Comparison of ENCODE assay signal across 8 cellular contexts in the genomic region with DNA sequence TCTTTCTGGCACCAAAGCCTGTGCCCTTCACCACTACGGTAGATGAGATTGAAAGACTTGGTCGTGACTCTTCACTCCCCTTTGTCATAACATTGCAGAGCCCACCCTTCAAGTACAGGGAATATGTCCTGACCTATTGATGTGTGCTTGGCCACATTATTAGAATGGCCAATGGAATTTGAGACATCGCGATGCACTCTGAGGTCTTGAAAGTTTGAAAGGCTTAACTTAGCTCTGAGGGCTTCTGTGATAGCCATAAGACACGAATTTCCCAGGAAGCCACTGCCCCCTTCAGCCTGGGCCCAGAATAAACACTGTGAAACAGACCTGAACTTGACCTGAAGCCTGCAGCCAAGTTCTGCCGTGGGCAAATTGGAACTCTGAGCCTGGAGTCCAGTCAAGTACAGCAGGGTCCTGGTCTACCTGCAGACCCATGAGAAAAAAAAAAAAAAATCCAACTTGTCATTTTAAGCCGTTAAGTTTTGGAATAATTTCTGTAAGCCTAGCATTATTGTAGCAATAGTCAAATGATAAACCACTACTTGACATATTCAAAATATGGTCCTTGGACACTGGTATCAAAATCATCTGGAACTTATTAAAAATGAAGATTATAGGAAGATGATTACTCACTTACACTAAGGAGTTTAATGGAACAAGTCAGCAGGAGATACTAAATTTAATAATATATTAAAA. TPM values are rescaled to one million over a fixed set of nuclear protein-coding genes. Genes with fewer than 3 reads are reported as not detected.
DNase-seq lines count a peak whose midpoint lies in the region; ATAC-seq and TF ChIP-seq lines count a peak whose summit lies in the region.

No MANE protein-coding gene starts in this region.

- H3K27ac ChIP-seq in KMS-11, result no peak overlapping the region
- no peak overlapping the region for H3K27ac ChIP-seq in esophagus squamous epithelium

- intact Hi-C loops in esophagus squamous epithelium (cut with DNase I), result no loop called here

- H3K27me3 ChIP-seq in BE2C, result no peaks in the 10 kb centered on the region
- no peaks in the 10 kb centered on the region for H3K27me3 ChIP-seq in KMS-11 (ENCODE audit: insufficient read depth, low read depth)
- no peaks in the 10 kb centered on the region for H3K27me3 ChIP-seq in esophagus squamous epithelium

- H3K4me1 Mint-ChIP-seq in T-helper 2 cell treated with Interferon-gamma antibody and Interleukin-4, amounts not matched to agents 5 μg/mL and 100 μg/mL, for 36 hours (ENCODE audit: low read depth), result peaks cover 4% of the 10 kb centered on the region
- H3K4me1 Mint-ChIP-seq in naive B cell, result peaks cover 0 to 6% (median 3%) of the 10 kb centered on the region in 3 donors

- H4K20me1 ChIP-seq in KMS-11 (ENCODE audit: insufficient read depth), result no peaks in the 10 kb centered on the region

- peak; percentile 71 for DNase-seq in BE2C
- DNase-seq in T-helper 2 cell treated with Interferon-gamma antibody and Interleukin-4, amounts not matched to agents 5 μg/mL and 100 μg/mL, for 36 hours (ENCODE audit: low spot score), result peak; percentile 29
- no peak for DNase-seq in esophagus squamous epithelium (lab: John Stamatoyannopoulos, UW)
- DNase-seq in naive B cell, result peak; percentile 21

- no peaks in the 10 kb centered on the region for H3K27me3 Mint-ChIP-seq in T-helper 2 cell treated with Interferon-gamma antibody and Interleukin-4, amounts not matched to agents 5 μg/mL and 100 μg/mL, for 36 hours (ENCODE audit: low read depth)
- H3K27me3 Mint-ChIP-seq in naive B cell, result no peaks in the 10 kb centered on the region

- no peak overlapping the region for H3K27ac Mint-ChIP-seq in T-helper 2 cell treated with Interferon-gamma antibody and Interleukin-4, amounts not matched to agents 5 μg/mL and 100 μg/mL, for 36 hours
- H3K27ac Mint-ChIP-seq in naive B cell, result peak overlapping the region in 4 of 6 donors; percentile 29 to 74 (median 54)

- no peak overlapping the region for H3K4me3 ChIP-seq in BE2C (ENCODE audit: low read depth, low read length)
- H3K4me3 ChIP-seq in KMS-11 (IDR thresholded peaks at IDR 0.05; ENCODE audit: insufficient read depth, low read depth, low read length), result no peak overlapping the region
- no peak overlapping the region for H3K4me3 ChIP-seq in esophagus squamous epithelium

- no peak overlapping the region for H3K9ac ChIP-seq in KMS-11

- no peak overlapping the region for H2AFZ ChIP-seq in KMS-11 (ENCODE audit: low read depth)

- no peak overlapping the region for H3K4me3 Mint-ChIP-seq in T-helper 2 cell treated with Interferon-gamma antibody and Interleukin-4, amounts not matched to agents 5 μg/mL and 100 μg/mL, for 36 hours
- no peak overlapping the region for H3K4me3 Mint-ChIP-seq in naive B cell

- 34 to 36% methylated on average over 7 of the region's 7 CpGs for WGBS in esophagus squamous epithelium, 2 donors

- ATAC-seq in GM18861 (IDR thresholded peaks at IDR 0.05; ENCODE audit: unreplicated experiment), result peak; percentile 60
- ATAC-seq in naive B cell (ENCODE audit: low read depth in 2 of 2), result peak; percentile 68 to 78
- no peak for ATAC-seq in HG02981 (IDR thresholded peaks at IDR 0.05; ENCODE audit: unreplicated experiment)
- no peak for ATAC-seq in GM19324 (IDR thresholded peaks at IDR 0.05; ENCODE audit: low FRiP score, unreplicated experiment)

- H3K9me3 ChIP-seq in BE2C, result no peaks in the 10 kb centered on the region
- peaks cover 0 to 4% (median 0%) of the 10 kb centered on the region in 3 donors for H3K9me3 ChIP-seq in esophagus squamous epithelium

- no peak overlapping the region for H3K4me2 ChIP-seq in KMS-11

- TF ChIP-seq CTCF in BE2C (IDR thresholded peaks at IDR 0.05; ENCODE audit: low read depth, low read length) (peak; percentile 83), KMS-11 (conservative IDR thresholded peaks at IDR 0.05; ENCODE audit: low read depth, low read length) (peak; percentile 45), esophagus squamous epithelium (IDR thresholded peaks at IDR 0.05) (peak in 5 of 6 experiments; percentile 35 to 69 (median 49))

- H3K79me2 ChIP-seq in KMS-11 (ENCODE audit: insufficient read depth, low read depth), result no peaks in the 10 kb centered on the region

- H3K36me3 ChIP-seq in BE2C (no peaks in the 10 kb centered on the region), KMS-11 (ENCODE audit: insufficient read depth) (no peaks in the 10 kb centered on the region), esophagus squamous epithelium (no peaks in the 10 kb centered on the region)

- no peaks in the 10 kb centered on the region for H3K36me3 Mint-ChIP-seq in T-helper 2 cell treated with Interferon-gamma antibody and Interleukin-4, amounts not matched to agents 5 μg/mL and 100 μg/mL, for 36 hours (ENCODE audit: low read depth)
- peaks cover 0 to 7% of the 10 kb centered on the region in 2 donors for H3K36me3 Mint-ChIP-seq in naive B cell

- no peak for TF ChIP-seq POLR2A in esophagus squamous epithelium (IDR thresholded peaks at IDR 0.05)

- H3K4me1 ChIP-seq in BE2C (no peaks in the 10 kb centered on the region), KMS-11 (ENCODE audit: low read depth, poor library complexity, severe bottlenecking) (no peaks in the 10 kb centered on the region), esophagus squamous epithelium (peaks cover 0 to 18% (median 0%) of the 10 kb centered on the region in 3 donors)

- no peaks in the 10 kb centered on the region for H3K9me3 Mint-ChIP-seq in T-helper 2 cell treated with Interferon-gamma antibody and Interleukin-4, amounts not matched to agents 5 μg/mL and 100 μg/mL, for 36 hours
- peaks cover 0 to 6% (median 0%) of the 10 kb centered on the region in 7 donors for H3K9me3 Mint-ChIP-seq in naive B cell

RNA-seq across cellular contexts. Expression of a gene that starts 36.9 kb away (rescaled TPM):
- 71.3 TPM for polyA plus RNA-seq in BE2C (2012; ENCODE audit: insufficient read depth, insufficient read length, low read depth)
- 10 to 100 TPM; 36.8 to 52.1 (median 46.7) TPM for total RNA-seq in esophagus squamous epithelium
- 10 to 100 TPM; 11.2 to 23.5 (median 19.0) TPM for polyA plus RNA-seq in naive B cell (ENCODE audit: low read depth in 6 of 6)

Comparison
In these comparisons a context has a peak if more than half of its experiments do, and no peak if none do; other contexts are left out.
1. ATAC-seq: peak in GM18861 (single experiment) and naive B cell (2 of 2); none in HG02981 (single experiment) and GM19324 (single experiment).
2. Peak in every context shown above with its lines, with median percentiles within 50 percentile points of each other: CTCF ChIP-seq.